Comparison of ENCODE assay signal across 8 cellular contexts in the genomic region with DNA sequence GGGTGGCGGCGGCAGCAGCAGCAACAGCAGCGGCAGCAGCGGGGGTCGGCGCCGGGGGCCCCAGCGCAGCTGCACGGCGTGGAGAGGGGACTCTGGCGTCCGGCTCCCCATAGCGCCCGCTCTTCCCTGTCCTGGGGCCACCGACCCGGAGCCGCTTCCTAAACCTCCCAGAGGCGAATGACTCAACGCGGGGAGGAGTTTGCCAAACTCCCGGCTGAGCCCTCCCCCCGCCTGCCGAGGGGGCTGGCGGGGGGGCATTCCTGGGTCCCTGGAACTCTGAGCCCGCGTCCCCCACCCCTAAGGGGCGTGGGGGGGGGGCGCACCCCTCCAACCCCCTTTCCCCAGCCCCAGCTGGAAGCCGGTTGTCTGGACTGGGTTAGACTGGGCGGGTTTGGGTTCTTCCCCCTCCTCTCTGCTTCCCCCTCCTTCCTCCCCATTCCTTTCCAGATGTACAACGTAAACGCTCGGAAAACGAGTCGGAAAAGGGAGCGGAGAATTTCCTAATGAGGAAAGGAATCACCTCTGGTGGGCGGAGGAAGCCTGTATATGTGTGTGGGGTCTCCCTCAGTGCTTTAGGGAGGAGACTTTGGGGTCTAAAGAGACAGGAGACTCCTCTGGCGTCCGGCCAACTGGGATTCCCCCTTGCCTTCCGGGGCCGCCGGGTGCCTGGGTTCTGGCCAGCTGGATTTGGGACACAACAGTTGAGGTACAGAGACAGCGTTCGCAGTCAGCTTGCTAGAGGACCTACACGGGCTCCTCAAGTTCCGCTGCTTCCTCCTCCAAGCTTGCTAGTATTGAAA. TPM values are rescaled to one million over a fixed set of nuclear protein-coding genes. Genes with fewer than 3 reads are reported as not detected.
A peak's percentile ranks its signal among the peaks of the same experiment; 100 is the strongest.
DNase-seq lines count a peak whose midpoint lies in the region; ATAC-seq and TF ChIP-seq lines count a peak whose summit lies in the region.

A gene (minus strand): TSS at position 179 of the 800 bp plus-strand sequence. CDS start 68 bp downstream, at position 111.

- no peak for TF ChIP-seq CTCF in endodermal cell (conservative IDR thresholded peaks at IDR 0.05)

- peak within 1 kb of the TSS; percentile 66 for H3K9ac ChIP-seq in HUES64 (ENCODE audit: low read depth, low read length)
- peak within 1 kb of the TSS; percentile 82 for H3K9ac ChIP-seq in endodermal cell (ENCODE audit: extremely low read depth, low read length, poor library complexity, severe bottlenecking)

- H3K27ac Mint-ChIP-seq in endodermal cell: peak within 1 kb of the TSS; percentile 90
- peak within 1 kb of the TSS; percentile 77 for H3K27ac Mint-ChIP-seq in memory B cell
- H3K27ac Mint-ChIP-seq in stimulated activated naive CD8-positive, alpha-beta T cell treated with anti-CD3 and anti-CD28 coated beads, Interleukin-15, amount 100 ng/mL, for 72 hours: peak within 1 kb of the TSS; percentile 91 to 99

- H3K4me1 Mint-ChIP-seq in endodermal cell (peaks cover 52% of the 10 kb centered on the region), memory B cell (peaks cover 36% of the 10 kb centered on the region)
- peaks cover 70% of the 10 kb centered on the region for H3K4me1 Mint-ChIP-seq in stimulated activated naive CD8-positive, alpha-beta T cell treated with anti-CD3 and anti-CD28 coated beads, Interleukin-15, amount 100 ng/mL, for 72 hours

- H3K27ac ChIP-seq in HUES64 (ENCODE audit: low read depth, low read length): peak within 1 kb of the TSS; percentile 61
- no peak within 1 kb of the TSS for H3K27ac ChIP-seq in endodermal cell (ENCODE audit: low read depth, low read length)

- H3K9me3 ChIP-seq in HUES64 (ENCODE audit: insufficient read depth, low read depth, low read length): no peaks in the 10 kb centered on the region
- H3K9me3 ChIP-seq in endodermal cell (ENCODE audit: control insufficient read depth, low read length): no peaks in the 10 kb centered on the region

- peaks cover 28% of the 10 kb centered on the region for H3K4me1 ChIP-seq in HUES64 (ENCODE audit: insufficient read depth, low read length)
- H3K4me1 ChIP-seq in endodermal cell (ENCODE audit: control insufficient read depth, insufficient read depth, low read length): peaks cover 12% of the 10 kb centered on the region

- H3K36me3 Mint-ChIP-seq in endodermal cell (ENCODE audit: low read depth): peaks cover 10% of the 10 kb centered on the region
- no peaks in the 10 kb centered on the region for H3K36me3 Mint-ChIP-seq in memory B cell

- H3K4me3 Mint-ChIP-seq in endodermal cell: peak within 1 kb of the TSS; percentile 96
- peak within 1 kb of the TSS; percentile 82 for H3K4me3 Mint-ChIP-seq in memory B cell
- peak within 1 kb of the TSS; percentile 86 for H3K4me3 Mint-ChIP-seq in stimulated activated naive CD8-positive, alpha-beta T cell treated with anti-CD3 and anti-CD28 coated beads, Interleukin-15, amount 100 ng/mL, for 72 hours

- DNase-seq in AG08396 (ENCODE audit: low spot score) (peak; percentile 90), endodermal cell (peak; percentile 90), memory B cell (ENCODE audit: low spot score in 2 of 2) (peak; percentile 17 to 35), middle frontal gyrus (ENCODE audit: extremely low spot score, low spot score) (no peak)
- DNase-seq in activated CD4-positive, alpha-beta T cell treated with anti-CD3 and anti-CD28 coated beads, Interleukin-2, amount 50 U/mL, for 48 hours: peak; percentile 56 to 68
- no peak for DNase-seq in stimulated activated naive CD8-positive, alpha-beta T cell treated with anti-CD3 and anti-CD28 coated beads, Interleukin-15, amount 100 ng/mL, for 72 hours

- no peaks in the 10 kb centered on the region for H3K36me3 ChIP-seq in HUES64 (ENCODE audit: insufficient read depth, low read length)
- no peaks in the 10 kb centered on the region for H3K36me3 ChIP-seq in endodermal cell (ENCODE audit: control insufficient read depth, insufficient read depth, low read length)

- ATAC-seq in memory B cell (ENCODE audit: low read depth): peak; percentile 37
- ATAC-seq in stimulated activated naive CD8-positive, alpha-beta T cell treated with anti-CD3 and anti-CD28 coated beads, Interleukin-15, amount 100 ng/mL, for 72 hours: peak; percentile 45
- no peak for ATAC-seq in HG03175 (IDR thresholded peaks at IDR 0.05; ENCODE audit: unreplicated experiment)

- 5% methylated on average over 41 of the region's 46 CpGs for WGBS in HUES64
- 6 to 13% methylated on average over 16 to 43 of the region's 46 CpGs for WGBS in endodermal cell (ENCODE audit: insufficient coverage in 1 of 2, insufficient read length in 1 of 2), 2 experiments

- peaks cover 23% of the 10 kb centered on the region for H3K27me3 ChIP-seq in HUES64 (ENCODE audit: insufficient read depth, low read length)
- H3K27me3 ChIP-seq in endodermal cell (ENCODE audit: control insufficient read depth, insufficient read depth, low read length, poor library complexity, severe bottlenecking): no peaks in the 10 kb centered on the region

- H3K4me3 ChIP-seq in HUES64 (ENCODE audit: low read length) (peak within 1 kb of the TSS; percentile 86), endodermal cell (ENCODE audit: low read length) (peak within 1 kb of the TSS; percentile 93)

- H3K27me3 Mint-ChIP-seq in endodermal cell (ENCODE audit: insufficient read depth): peaks cover 6% of the 10 kb centered on the region
- H3K27me3 Mint-ChIP-seq in memory B cell: peaks cover 13% of the 10 kb centered on the region
- no peaks in the 10 kb centered on the region for H3K27me3 Mint-ChIP-seq in stimulated activated naive CD8-positive, alpha-beta T cell treated with anti-CD3 and anti-CD28 coated beads, Interleukin-15, amount 100 ng/mL, for 72 hours

- H3K9me3 Mint-ChIP-seq in endodermal cell (no peaks in the 10 kb centered on the region), memory B cell (no peaks in the 10 kb centered on the region)
- no peaks in the 10 kb centered on the region for H3K9me3 Mint-ChIP-seq in stimulated activated naive CD8-positive, alpha-beta T cell treated with anti-CD3 and anti-CD28 coated beads, Interleukin-15, amount 100 ng/mL, for 72 hours

RNA-seq across cellular contexts. Expression of the gene that starts here (rescaled TPM):
- 25.0 TPM for polyA plus RNA-seq in HUES64 (2013, experiment 1 of 2)
- 33.9 TPM for polyA plus RNA-seq in HUES64 (2013, experiment 2 of 2)
- 100 to 1,000 TPM; 189 to 243 TPM for total RNA-seq in endodermal cell
- polyA plus RNA-seq in endodermal cell (2013, experiment 1 of 2): 71.1 TPM
- polyA plus RNA-seq in endodermal cell (2013, experiment 2 of 2): 77.0 TPM

Comparison
In these comparisons a context has a peak if more than half of its experiments do, and no peak if none do; other contexts are left out.
1. DNase-seq: peak in AG08396 (single experiment), activated CD4-positive, alpha-beta T cell treated with anti-CD3 and anti-CD28 coated beads, Interleukin-2, amount 50 U/mL, for 48 hours (2 of 2), endodermal cell (single experiment) and memory B cell (2 of 2); none in stimulated activated naive CD8-positive, alpha-beta T cell treated with anti-CD3 and anti-CD28 coated beads, Interleukin-15, amount 100 ng/mL, for 72 hours (0 of 2) and middle frontal gyrus (single experiment).
2. Peak in every context shown above with its lines, with median percentiles within 50 percentile points of each other: H3K27ac Mint-ChIP-seq and H3K4me3 Mint-ChIP-seq.